ENCODE assay signal across 6 cellular contexts in genomic region chr6:16086970-16087369, GRCh38.
"Had no signal": no experiment of that assay in that cellular context is flagged by ENCODE, and none has a peak within 500 bp of the region (broad histone marks: within the 10 kb centered on the region; RNA-seq: fewer than 3 reads in every experiment).

No MANE protein-coding gene starts in this region.

- H3K27ac ChIP-seq: HL-60 had no signal

- H3K4me3 ChIP-seq: K562 had no signal

- DNase-seq: IMR-90, KBM-7, KG1 had no signal

- ATAC-seq: HepG2, K562 had no signal
